ENCODE assay signal across 19 cellular contexts in the genomic region with DNA sequence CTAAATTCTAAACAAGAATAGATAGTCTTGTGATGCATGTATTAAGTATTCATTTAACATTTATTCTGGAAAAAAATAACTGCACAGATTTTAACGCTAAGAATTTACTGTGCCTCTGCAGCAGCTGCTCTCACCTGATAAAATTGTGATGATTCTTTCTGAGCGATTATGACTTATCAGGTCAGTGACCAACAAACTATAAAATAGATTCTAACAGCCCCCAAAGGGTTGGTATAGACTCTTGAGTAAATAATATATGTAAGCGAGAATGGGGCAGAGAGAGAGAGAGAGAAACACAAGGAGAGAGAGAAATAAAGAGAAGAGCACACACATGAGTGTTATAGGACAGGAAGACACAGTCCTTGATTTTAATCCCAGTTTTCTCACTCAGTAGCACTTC.
A peak's percentile ranks its signal among the peaks of the same experiment; 100 is the strongest.
DNase-seq lines count a peak whose midpoint lies in the region; ATAC-seq and TF ChIP-seq lines count a peak whose summit lies in the region.
"Had no signal": no experiment of that assay in that cellular context is flagged by ENCODE, and none has a peak within 500 bp of the region (broad histone marks: within the 10 kb centered on the region; RNA-seq: fewer than 3 reads in every experiment).

No MANE protein-coding gene starts in this region.

- TF ChIP-seq CTCF in HEK293 (tag by site-specific recombination; IDR thresholded peaks at IDR 0.05) (no peak), nephron progenitor cell (IDR thresholded peaks at IDR 0.05) (no peak)

- POLR2A ChIA-PET in HEK293 (lab: Yijun Ruan, JAX), result no interaction called here

- H3K4me1 ChIP-seq in HEK293 (ENCODE audit: control insufficient read depth, insufficient read depth, low read length), result peaks cover 26% of the 10 kb centered on the region
- H3K4me1 ChIP-seq: BE2C; BLaER1 treated with 17β-estradiol and CSF1 and Interleukin-3, amounts not matched to agents 10 nM and 100 nM had no signal

- no peaks in the 10 kb centered on the region for H3K36me3 ChIP-seq in HEK293 (ENCODE audit: control insufficient read depth in 2 of 2, insufficient read depth in 1 of 2, low read length in 2 of 2)
- H3K36me3 ChIP-seq: BE2C; BLaER1 treated with 17β-estradiol and CSF1 and Interleukin-3, amounts not matched to agents 10 nM and 100 nM had no signal

- no peaks in the 10 kb centered on the region for H3K27me3 Mint-ChIP-seq in activated T-cell treated with anti-CD3 and anti-CD28 coated beads, Interleukin-2, amount 50 U/mL, for 72 hours (ENCODE audit: low read depth)
- no peaks in the 10 kb centered on the region for H3K27me3 Mint-ChIP-seq in nephron progenitor cell (ENCODE audit: low read depth, poor library complexity)
- H3K27me3 Mint-ChIP-seq: CD4-positive, alpha-beta T cell had no signal

- no peak for DNase-seq in activated T-cell treated with anti-CD3 and anti-CD28 coated beads, Interleukin-2, amount 50 U/mL, for 72 hours
- DNase-seq in activated T-cell treated with anti-CD3 and anti-CD28 coated beads, Interleukin-2, amount 50 U/mL, for 48 hours, result no peak
- no peak for DNase-seq in nephron progenitor cell
- no peak for DNase-seq in activated CD4-positive, CD25-positive, alpha-beta regulatory T cell (lab: John Stamatoyannopoulos, UW)
- no peak for DNase-seq in stimulated activated CD4-positive, alpha-beta T cell treated with anti-CD3 and anti-CD28 coated beads, Interleukin-12 subunit alpha, Interleukin-12 subunit beta, amount 100 ng/mL, for 4 hours
- DNase-seq: ACHN; AML-193; BE2C; CD4-positive, alpha-beta T cell; CD8-positive, alpha-beta memory T cell; DMS53; DMS79 treated with DMSO at 0.1 percent for 48 hours; GF-D8; GM23248; H9 had no signal

- no peak overlapping the region for H3K4me3 ChIP-seq in HEK293 (ENCODE audit: low read depth, low read length)
- H3K4me3 ChIP-seq: BLaER1 treated with 17β-estradiol and CSF1 and Interleukin-3, amounts not matched to agents 10 nM and 100 nM; GM23248 had no signal

- CTCF ChIA-PET in HEK293 (lab: Yijun Ruan, JAX), result interaction anchor here (0.6 to 17.5 kb wide), 7 partner anchors 10 to 81 kb away, joined by 3 to 269 read pairs (median 5); no protein-coding TSS in a partner anchor

- H3K36me3 Mint-ChIP-seq in activated T-cell treated with anti-CD3 and anti-CD28 coated beads, Interleukin-2, amount 50 U/mL, for 72 hours (ENCODE audit: insufficient read depth in 2 of 2), result no peaks in the 10 kb centered on the region
- H3K36me3 Mint-ChIP-seq in nephron progenitor cell (ENCODE audit: low read depth), result no peaks in the 10 kb centered on the region
- H3K36me3 Mint-ChIP-seq: CD14-positive monocyte had no signal

- no peaks in the 10 kb centered on the region for H3K9me3 Mint-ChIP-seq in activated T-cell treated with anti-CD3 and anti-CD28 coated beads, Interleukin-2, amount 50 U/mL, for 72 hours
- no peaks in the 10 kb centered on the region for H3K9me3 Mint-ChIP-seq in nephron progenitor cell
- H3K9me3 Mint-ChIP-seq: CD14-positive monocyte; CD4-positive, alpha-beta T cell; CD8-positive, alpha-beta memory T cell; H9 had no signal

- peaks cover 6% of the 10 kb centered on the region for H3K4me1 Mint-ChIP-seq in activated T-cell treated with anti-CD3 and anti-CD28 coated beads, Interleukin-2, amount 50 U/mL, for 72 hours (ENCODE audit: low read depth)
- H3K4me1 Mint-ChIP-seq in nephron progenitor cell, result peaks cover 87% of the 10 kb centered on the region
- H3K4me1 Mint-ChIP-seq: CD14-positive monocyte had no signal

- ATAC-seq in activated T-cell treated with anti-CD3 and anti-CD28 coated beads, Interleukin-2, amount 50 U/mL, for 72 hours (replicated peaks in 1 of 2), result no peak

- no peak overlapping the region for H3K27ac ChIP-seq in HEK293 (ENCODE audit: extremely low read depth, low read depth, low read length)
- H3K27ac ChIP-seq: 22Rv1; BLaER1 treated with 17β-estradiol and CSF1 and Interleukin-3, amounts not matched to agents 10 nM and 100 nM; GM23248 had no signal

- H3K9me3 ChIP-seq in HEK293 (ENCODE audit: control insufficient read depth, insufficient read depth, low read depth, low read length), result no peaks in the 10 kb centered on the region
- H3K9me3 ChIP-seq: BE2C; BLaER1 treated with 17β-estradiol and CSF1 and Interleukin-3, amounts not matched to agents 10 nM and 100 nM had no signal

- H3K27ac Mint-ChIP-seq in activated T-cell treated with anti-CD3 and anti-CD28 coated beads, Interleukin-2, amount 50 U/mL, for 72 hours, result peak overlapping the region; percentile 25
- peak overlapping the region; percentile 81 for H3K27ac Mint-ChIP-seq in nephron progenitor cell
- H3K27ac Mint-ChIP-seq: CD14-positive monocyte; CD4-positive, alpha-beta T cell had no signal

- no peak overlapping the region for H3K4me3 Mint-ChIP-seq in activated T-cell treated with anti-CD3 and anti-CD28 coated beads, Interleukin-2, amount 50 U/mL, for 72 hours
- H3K4me3 Mint-ChIP-seq in nephron progenitor cell, result no peak overlapping the region
- H3K4me3 Mint-ChIP-seq: CD14-positive monocyte; CD4-positive, alpha-beta T cell; CD8-positive, alpha-beta memory T cell; H9 had no signal

TF ChIP-seq in HEK293, 187 proteins besides CTCF, POLR2A, EP300 and RAD21:
- TF ChIP-seq ZNF561 (tag by site-specific recombination; IDR thresholded peaks at IDR 0.05; ENCODE audit: borderline replicate concordance), result no peak
- TF ChIP-seq ZNF837 (tag by site-specific recombination; IDR thresholded peaks at IDR 0.05), result no peak
- no peak for TF ChIP-seq ZIC2 (tag by site-specific recombination; IDR thresholded peaks at IDR 0.05)
- TF ChIP-seq TCF7L2 (IDR thresholded peaks at IDR 0.05; ENCODE audit: borderline replicate concordance, low read depth, low read length), result no peak
- TF ChIP-seq ZNF16 (tag by site-specific recombination; IDR thresholded peaks at IDR 0.05; ENCODE audit: low read depth), result no peak
- TF ChIP-seq ZNF354C (tag by site-specific recombination; IDR thresholded peaks at IDR 0.05; ENCODE audit: borderline replicate concordance, low read depth), result no peak
- no peak for TF ChIP-seq ZNF610 (tag by site-specific recombination; IDR thresholded peaks at IDR 0.05; ENCODE audit: borderline replicate concordance)
- peak; percentile 20; the same call in 1 of the 2 replicates for TF ChIP-seq ZNF10 (tag by site-specific recombination; IDR thresholded peaks at IDR 0.05)
- TF ChIP-seq, protein P1, sequence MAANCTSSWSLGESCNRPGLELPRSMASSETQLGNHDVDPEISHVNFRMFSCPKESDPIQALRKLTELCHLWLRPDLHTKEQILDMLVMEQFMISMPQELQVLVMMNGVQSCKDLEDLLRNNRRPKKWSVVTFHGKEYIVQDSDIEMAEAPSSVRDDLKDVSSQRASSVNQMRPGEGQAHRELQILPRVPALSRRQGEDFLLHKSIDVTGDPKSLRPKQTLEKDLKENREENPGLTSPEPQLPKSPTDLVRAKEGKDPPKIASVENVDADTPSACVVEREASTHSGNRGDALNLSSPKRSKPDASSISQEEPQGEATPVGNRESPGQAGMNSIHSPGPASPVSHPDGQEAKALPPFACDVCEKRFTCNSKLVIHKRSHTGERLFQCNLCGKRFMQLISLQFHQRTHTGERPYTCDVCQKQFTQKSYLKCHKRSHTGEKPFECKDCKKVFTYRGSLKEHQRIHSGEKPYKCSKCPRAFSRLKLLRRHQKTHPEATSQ (tag by site-specific recombination; IDR thresholded peaks at IDR 0.05), result no peak
- TF ChIP-seq ZNF596 (tag by site-specific recombination; IDR thresholded peaks at IDR 0.05), result peak; percentile 77
